17 cellular contexts compared by ENCODE assay signal in the genomic region with DNA sequence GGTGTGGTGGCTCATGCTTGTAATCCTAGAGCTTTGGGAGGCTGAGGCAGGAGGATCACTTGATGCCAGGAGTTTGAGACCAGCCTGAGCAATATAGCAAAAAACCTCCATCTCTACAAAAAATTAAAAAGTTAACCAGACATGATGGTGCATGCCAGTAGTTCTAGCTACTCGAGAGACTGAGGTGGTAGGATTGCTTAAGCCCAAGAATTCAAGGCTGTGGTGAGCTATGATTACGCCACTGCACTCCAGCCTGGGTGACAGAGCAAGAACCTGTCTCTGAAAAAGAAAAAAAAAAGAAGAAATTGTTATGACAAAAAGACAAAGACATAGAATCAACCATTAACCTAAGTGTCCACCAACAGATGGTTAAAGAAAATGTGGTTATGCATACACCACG. TPM values are rescaled to one million over a fixed set of nuclear protein-coding genes. Genes with fewer than 3 reads are reported as not detected.
DNase-seq lines count a peak whose midpoint lies in the region; ATAC-seq and TF ChIP-seq lines count a peak whose summit lies in the region.
"Had no signal": no experiment of that assay in that cellular context is flagged by ENCODE, and none has a peak within 500 bp of the region (broad histone marks: within the 10 kb centered on the region; RNA-seq: fewer than 3 reads in every experiment).

No MANE protein-coding gene starts in this region.

- CTCF ChIA-PET in CD4-positive, alpha-beta T cell (lab: Charles Lee), result interaction anchor here (1.0 kb wide), 1 partner anchor 156 kb away, joined by 3 read pairs; the partner anchor contains the start of gene TSFM

- peak overlapping the region; percentile 18 for H3K4me3 Mint-ChIP-seq in CD4-positive, alpha-beta T cell
- H3K4me3 Mint-ChIP-seq: nephron progenitor cell had no signal

- H3K4me1 Mint-ChIP-seq in CD4-positive, alpha-beta T cell (ENCODE audit: low read depth), result peaks cover 65% of the 10 kb centered on the region

- H3K9me3 Mint-ChIP-seq in CD4-positive, alpha-beta T cell, result no peaks in the 10 kb centered on the region

- H3K4me3 ChIP-seq in KMS-11 (IDR thresholded peaks at IDR 0.05; ENCODE audit: insufficient read depth, low read depth, low read length), result no peak overlapping the region
- H3K4me3 ChIP-seq: GM12878, psoas muscle, testis had no signal

- peaks cover 10% of the 10 kb centered on the region for H3K36me3 Mint-ChIP-seq in CD4-positive, alpha-beta T cell (ENCODE audit: low read depth)

- H3K9ac ChIP-seq in KMS-11, result no peak overlapping the region

- no peaks in the 10 kb centered on the region for H3K9me3 ChIP-seq in CD4-positive, alpha-beta T cell (ENCODE audit: control insufficient read depth, low read length)
- H3K9me3 ChIP-seq: psoas muscle, testis had no signal

- in situ Hi-C loops in G401 (cut with HindIII; ENCODE audit: low sequenced_read_pairs), result no loop called here

- no peaks in the 10 kb centered on the region for H3K27me3 ChIP-seq in CD4-positive, alpha-beta T cell (ENCODE audit: control insufficient read depth, insufficient read depth, low read length)
- no peaks in the 10 kb centered on the region for H3K27me3 ChIP-seq in KMS-11 (ENCODE audit: insufficient read depth, low read depth)
- H3K27me3 ChIP-seq: testis had no signal

- no peak for ATAC-seq in CD4-positive, alpha-beta T cell (ENCODE audit: poor library complexity)
- ATAC-seq: GM12878, psoas muscle had no signal

- no peak for TF ChIP-seq CTCF in CD4-positive, alpha-beta T cell (IDR thresholded peaks at IDR 0.05)
- TF ChIP-seq CTCF in KMS-11 (conservative IDR thresholded peaks at IDR 0.05; ENCODE audit: low read depth, low read length), result no peak

- intact Hi-C loops in CD4-positive, alpha-beta T cell (cut with DNase I, micrococcal nuclease), result no loop called here

- H3K27ac ChIP-seq in CD4-positive, alpha-beta T cell (ENCODE audit: low read depth, low read length), result no peak overlapping the region
- H3K27ac ChIP-seq in KMS-11, result no peak overlapping the region
- H3K27ac ChIP-seq: psoas muscle, testis had no signal

- H3K27ac Mint-ChIP-seq in CD4-positive, alpha-beta T cell, result peak overlapping the region; percentile 75
- H3K27ac Mint-ChIP-seq: nephron progenitor cell had no signal

- no peaks in the 10 kb centered on the region for H4K20me1 ChIP-seq in KMS-11 (ENCODE audit: insufficient read depth)

- no peaks in the 10 kb centered on the region for H3K36me3 ChIP-seq in KMS-11 (ENCODE audit: insufficient read depth)

- no peak for DNase-seq in CD4-positive, alpha-beta T cell
- DNase-seq in SIG-M5 treated with dmso at 0.1 percent for 504 hours (lab: John Stamatoyannopoulos, UW; ENCODE audit: unreplicated experiment) (peak; percentile 89), iris pigment epithelial cell (ENCODE audit: low read depth) (peak; percentile 22), NCI-H1694 (lab: John Stamatoyannopoulos, UW) (no peak), G401 (ENCODE audit: low spot score) (no peak), germinal center (ENCODE audit: low spot score) (no peak)
- DNase-seq in stimulated activated CD4-positive, alpha-beta T cell treated with anti-CD3 and anti-CD28 coated beads, Interleukin-12 subunit alpha, Interleukin-12 subunit beta, amount 100 ng/mL, for 4 hours, result no peak
- DNase-seq: activated CD4-positive, CD25-positive, alpha-beta regulatory T cell treated with anti-CD3 and anti-CD28 coated beads, Interleukin-2, amount 50 U/mL, for 72 hours; hippocampal formation; kidney; NCI-H2081; nephron progenitor cell; psoas muscle; SHP77 treated with DMSO at 0.1 percent for 48 hours; testis had no signal

- POLR2A ChIA-PET in CD4-positive, alpha-beta T cell (lab: Charles Lee), result no interaction called here

- H3K27me3 Mint-ChIP-seq in CD4-positive, alpha-beta T cell, result no peaks in the 10 kb centered on the region

- H3K4me2 ChIP-seq in KMS-11, result peak overlapping the region; percentile 86; the same call in 1 of the 2 replicates

- H3K79me2 ChIP-seq in KMS-11 (ENCODE audit: insufficient read depth, low read depth), result peaks cover 12% of the 10 kb centered on the region

- peaks cover 75% of the 10 kb centered on the region for H3K4me1 ChIP-seq in KMS-11 (ENCODE audit: low read depth, poor library complexity, severe bottlenecking)

- H2AFZ ChIP-seq in KMS-11 (ENCODE audit: low read depth), result 0 out of 2 replicates have a peak overlapping the region, but pooled peaks have one; percentile 70

RNA-seq across cellular contexts. Expression of gene ATP23, which starts 2.1 kb away (rescaled TPM):
- total RNA-seq in CD4-positive, alpha-beta T cell, result 1 to 10 TPM; 5.3 to 5.6 TPM
- total RNA-seq in G401 (2014; rRNA removed; shearing (Covaris generic)), result 16.9 and 35.0 TPM in 2 replicates

Comparison
In these comparisons a context has a peak if more than half of its experiments do, and no peak if none do; other contexts are left out.
1. DNase-seq: peak in SIG-M5 treated with dmso at 0.1 percent for 504 hours (single experiment) and iris pigment epithelial cell (single experiment); none in CD4-positive, alpha-beta T cell (0 of 10), NCI-H1694 (single experiment), stimulated activated CD4-positive, alpha-beta T cell treated with anti-CD3 and anti-CD28 coated beads, Interleukin-12 subunit alpha, Interleukin-12 subunit beta, amount 100 ng/mL, for 4 hours (single experiment), G401 (single experiment) and germinal center (single experiment).